Comparison of ENCODE assay signal across 27 cellular contexts in the genomic region with DNA sequence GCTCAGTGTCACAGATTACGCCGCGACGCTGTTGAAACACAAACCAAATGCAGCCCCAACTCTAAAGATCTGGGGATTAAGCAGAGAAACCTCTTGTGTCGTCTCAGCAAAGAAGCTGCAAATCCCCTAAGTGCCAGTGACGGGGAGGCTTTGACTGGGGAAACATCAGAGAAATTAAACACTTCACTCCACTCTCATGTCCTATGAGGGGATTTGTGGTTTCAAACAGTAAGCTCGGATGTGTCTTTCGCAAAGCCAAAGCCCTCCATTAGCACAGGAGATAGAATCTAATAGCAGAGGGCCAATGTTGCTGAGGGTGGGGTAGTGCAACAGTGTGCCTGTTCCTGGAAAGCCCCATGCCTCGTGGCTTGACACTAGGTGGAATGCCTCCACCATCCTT.
"Had no signal": no experiment of that assay in that cellular context is flagged by ENCODE, and none has a peak within 500 bp of the region (broad histone marks: within the 10 kb centered on the region; RNA-seq: fewer than 3 reads in every experiment).

No MANE protein-coding gene starts in this region.

- H3K27me3 ChIP-seq: ascending aorta, body of pancreas, SJSA1 had no signal

- H3K9me3 ChIP-seq: ascending aorta, body of pancreas, SJSA1 had no signal

- H3K4me3 ChIP-seq: ascending aorta, body of pancreas, SJSA1 had no signal

- H3K27ac ChIP-seq: ascending aorta, body of pancreas, SJSA1 had no signal

- ATAC-seq: activated naive CD4-positive, alpha-beta T cell treated with anti-CD3 and anti-CD28 coated beads, Interleukin-2, amount 50 U/mL, for 72 hours; activated naive CD8-positive, alpha-beta T cell treated with anti-CD3 and anti-CD28 coated beads, Interleukin-2, amount 50 U/mL, for 24 hours; activated T-cell treated with anti-CD3 and anti-CD28 coated beads, Interleukin-2, amount 50 U/mL, for 4 hours; body of pancreas; PC-3; SK-N-SH treated with all-trans-retinoic acid at 6 μM for 48 hours had no signal

- DNase-seq: activated CD4-positive, alpha-beta T cell treated with anti-CD3 and anti-CD28 coated beads for 48 hours; activated CD4-positive, alpha-beta T cell treated with anti-CD3 and anti-CD28 coated beads, Interleukin-2, amount 50 U/mL, for 4 hours; activated CD4-positive, CD25-positive, alpha-beta regulatory T cell treated with anti-CD3 and anti-CD28 coated beads, Interleukin-2, amount 50 U/mL, for 72 hours; activated CD8-positive, alpha-beta memory T cell treated with anti-CD3 and anti-CD28 coated beads for 24 hours; activated effector memory CD4-positive, alpha-beta T cell treated with anti-CD3 and anti-CD28 coated beads, Interleukin-2, amount 50 U/mL, for 16 hours; activated naive CD4-positive, alpha-beta T cell treated with Interleukin-2 at 50 U/mL for 16 hours; activated naive CD8-positive, alpha-beta T cell treated with anti-CD3 and anti-CD28 coated beads, Interleukin-2, amount 50 U/mL, for 24 hours; activated T-cell treated with anti-CD3 and anti-CD28 coated beads, Interleukin-2, amount 50 U/mL, for 4 hours; amniotic stem cell; body of pancreas; KG1; NCI-H1092; NCI-H1930; NCI-H2171; NCI-H2227 treated with DMSO at 0.1 percent for 48 hours; NCI-H446 treated with DMSO at 0.1 percent for 48 hours; NCI-H526 treated with DMSO at 0.1 percent for 48 hours; PC-3; SHP77; SW 1271 had no signal

- H3K36me3 ChIP-seq: ascending aorta, SJSA1 had no signal

- H3K27ac Mint-ChIP-seq: activated naive CD8-positive, alpha-beta T cell treated with anti-CD3 and anti-CD28 coated beads, Interleukin-2, amount 50 U/mL, for 24 hours; T-helper 1 cell treated with Interleukin-12 subunit alpha and Interleukin-12 subunit beta and Interleukin-4 antibody, amounts not matched to agents 30 μg/mL and 1 μg/mL, for 36 hours; WTC11 had no signal

- H3K4me1 Mint-ChIP-seq: activated naive CD8-positive, alpha-beta T cell treated with anti-CD3 and anti-CD28 coated beads, Interleukin-2, amount 50 U/mL, for 24 hours; central memory CD8-positive, alpha-beta T cell had no signal

- H3K4me3 Mint-ChIP-seq: activated naive CD8-positive, alpha-beta T cell treated with anti-CD3 and anti-CD28 coated beads, Interleukin-2, amount 50 U/mL, for 24 hours; activated T-cell treated with anti-CD3 and anti-CD28 coated beads, Interleukin-2, amount 50 U/mL, for 4 hours; central memory CD8-positive, alpha-beta T cell; T-helper 1 cell treated with Interleukin-12 subunit alpha and Interleukin-12 subunit beta and Interleukin-4 antibody, amounts not matched to agents 30 μg/mL and 1 μg/mL, for 36 hours; WTC11 had no signal
